Comparison of ENCODE assay signal across 1 cellular context in the genomic region with DNA sequence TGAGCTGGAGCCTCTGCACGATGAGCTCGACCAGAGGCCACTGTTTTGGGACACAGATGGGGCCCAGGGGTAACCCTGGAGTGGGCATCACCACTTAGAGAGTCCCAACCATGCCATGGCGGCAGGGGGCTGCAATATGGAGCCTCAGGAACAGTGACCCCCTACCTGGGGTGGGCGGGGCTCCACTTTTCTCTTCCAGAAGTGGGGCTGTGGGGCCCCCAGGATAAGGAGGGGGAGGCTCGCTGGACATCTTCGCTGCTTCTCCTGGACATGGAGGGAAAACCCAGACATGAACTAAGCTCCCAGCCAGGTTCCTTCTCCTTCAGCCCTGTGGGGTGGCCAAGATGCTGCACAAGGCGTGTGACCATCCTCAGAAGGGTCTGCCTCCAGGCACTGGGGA.
TF ChIP-seq lines count a peak whose summit lies in the region.

No MANE protein-coding gene starts in this region.

TF ChIP-seq in HepG2, 621 proteins besides CTCF, POLR2A, EP300 and RAD21:
- TF ChIP-seq AGO2 (optimal IDR thresholded peaks at IDR 0.05; ENCODE audit: low read depth, low read length), result peak; percentile 4
- TF ChIP-seq, protein P1, sequence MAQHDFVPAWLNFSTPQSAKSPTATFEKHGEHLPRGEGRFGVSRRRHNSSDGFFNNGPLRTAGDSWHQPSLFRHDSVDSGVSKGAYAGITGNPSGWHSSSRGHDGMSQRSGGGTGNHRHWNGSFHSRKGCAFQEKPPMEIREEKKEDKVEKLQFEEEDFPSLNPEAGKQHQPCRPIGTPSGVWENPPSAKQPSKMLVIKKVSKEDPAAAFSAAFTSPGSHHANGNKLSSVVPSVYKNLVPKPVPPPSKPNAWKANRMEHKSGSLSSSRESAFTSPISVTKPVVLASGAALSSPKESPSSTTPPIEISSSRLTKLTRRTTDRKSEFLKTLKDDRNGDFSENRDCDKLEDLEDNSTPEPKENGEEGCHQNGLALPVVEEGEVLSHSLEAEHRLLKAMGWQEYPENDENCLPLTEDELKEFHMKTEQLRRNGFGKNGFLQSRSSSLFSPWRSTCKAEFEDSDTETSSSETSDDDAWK (CRISPR knock-in tag; IDR thresholded peaks at IDR 0.05), result no peak
